In genomic region chr18:76348267-76349066, GRCh38 we compare ENCODE assay signal across 11 cellular contexts.
DNase-seq lines count a peak whose midpoint lies in the region; ATAC-seq, FAIRE-seq and TF ChIP-seq lines count a peak whose summit lies in the region.
"Had no signal": no experiment of that assay in that cellular context is flagged by ENCODE, and none has a peak within 500 bp of the region (broad histone marks: within the 10 kb centered on the region; RNA-seq: fewer than 3 reads in every experiment).

No MANE protein-coding gene starts in this region.

- H3K4me1 ChIP-seq in OCI-LY3 (ENCODE audit: low read length): peaks cover 3% of the 10 kb centered on the region; the same call in 1 of the 2 replicates

- DNase-seq in DMS79 treated with DMSO at 0.1 percent for 48 hours (lab: John Stamatoyannopoulos, UW) (peak; percentile 25), DMS79 (lab: John Stamatoyannopoulos, UW) (no peak), glutamatergic neuron (no peak), erythroblast (lab: John Stamatoyannopoulos, UW) (no peak), urothelium cell line (ENCODE audit: low spot score) (no peak)
- DNase-seq in stimulated activated naive B cell treated with anti-CD40 and anti-IgM and Interleukin-4, amounts not matched to agents 10 μg/mL and 1 μg/mL and 100 μg/mL, for 72 hours: no peak
- no peak for DNase-seq in activated T-cell treated with anti-CD3 and anti-CD28 coated beads, Interleukin-2, amount 50 U/mL, for 24 hours

- no peak for FAIRE-seq in urothelium cell line (lab: Jason Lieb, UNC)
- FAIRE-seq: HTR-8/SVneo had no signal

- TF ChIP-seq CTCF in OCI-LY3 (IDR thresholded peaks at IDR 0.05; ENCODE audit: low read depth, low read length) (no peak), glutamatergic neuron (IDR thresholded peaks at IDR 0.05; ENCODE audit: partially characterized antibody, unreplicated experiment) (no peak)

- H3K27me3 Mint-ChIP-seq in glutamatergic neuron (ENCODE audit: unreplicated experiment): peaks cover 2% of the 10 kb centered on the region
- H3K27me3 Mint-ChIP-seq in stimulated activated naive B cell treated with anti-CD40 and anti-IgM and Interleukin-4, amounts not matched to agents 10 μg/mL and 1 μg/mL and 100 μg/mL, for 72 hours: peaks cover 4 to 13% of the 10 kb centered on the region in 2 donors
- peaks cover 6% of the 10 kb centered on the region for H3K27me3 Mint-ChIP-seq in activated T-cell treated with anti-CD3 and anti-CD28 coated beads, Interleukin-2, amount 50 U/mL, for 24 hours

- H3K36me3 Mint-ChIP-seq in glutamatergic neuron (ENCODE audit: unreplicated experiment): peaks cover 5% of the 10 kb centered on the region
- H3K36me3 Mint-ChIP-seq in stimulated activated naive B cell treated with anti-CD40 and anti-IgM and Interleukin-4, amounts not matched to agents 10 μg/mL and 1 μg/mL and 100 μg/mL, for 72 hours: peaks cover 6% of the 10 kb centered on the region in 2 donors
- no peaks in the 10 kb centered on the region for H3K36me3 Mint-ChIP-seq in activated T-cell treated with anti-CD3 and anti-CD28 coated beads, Interleukin-2, amount 50 U/mL, for 24 hours (ENCODE audit: low read depth)
- H3K36me3 Mint-ChIP-seq: activated CD4-positive, alpha-beta memory T cell treated with anti-CD3 and anti-CD28 coated beads for 36 hours had no signal

- peak overlapping the region; percentile 20 for H3K4me3 Mint-ChIP-seq in glutamatergic neuron (ENCODE audit: unreplicated experiment)
- peak overlapping the region in 1 of 2 donors; percentile 6 for H3K4me3 Mint-ChIP-seq in stimulated activated naive B cell treated with anti-CD40 and anti-IgM and Interleukin-4, amounts not matched to agents 10 μg/mL and 1 μg/mL and 100 μg/mL, for 72 hours
- H3K4me3 Mint-ChIP-seq in activated T-cell treated with anti-CD3 and anti-CD28 coated beads, Interleukin-2, amount 50 U/mL, for 24 hours: no peak overlapping the region
- H3K4me3 Mint-ChIP-seq: activated CD4-positive, alpha-beta memory T cell treated with anti-CD3 and anti-CD28 coated beads for 36 hours had no signal

- H3K9me3 Mint-ChIP-seq in glutamatergic neuron (ENCODE audit: unreplicated experiment): peaks cover 6% of the 10 kb centered on the region
- peaks cover 1 to 3% of the 10 kb centered on the region in 2 donors for H3K9me3 Mint-ChIP-seq in stimulated activated naive B cell treated with anti-CD40 and anti-IgM and Interleukin-4, amounts not matched to agents 10 μg/mL and 1 μg/mL and 100 μg/mL, for 72 hours
- H3K9me3 Mint-ChIP-seq in activated T-cell treated with anti-CD3 and anti-CD28 coated beads, Interleukin-2, amount 50 U/mL, for 24 hours: peaks cover under 1% of the 10 kb centered on the region

- no peak overlapping the region for H3K27ac ChIP-seq in OCI-LY3 (ENCODE audit: low read length)
- H3K27ac ChIP-seq: 22Rv1 had no signal

- no peak for ATAC-seq in stimulated activated naive B cell treated with anti-CD40 and anti-IgM and Interleukin-4, amounts not matched to agents 10 μg/mL and 1 μg/mL and 100 μg/mL, for 72 hours (replicated peaks)

- H3K4me3 ChIP-seq in OCI-LY3 (ENCODE audit: low read length): peak overlapping the region; percentile 72

- no peaks in the 10 kb centered on the region for H3K9me3 ChIP-seq in OCI-LY3 (ENCODE audit: insufficient read depth, low read length)

- TF ChIP-seq POLR2A in erythroblast (IDR thresholded peaks at IDR 0.05; ENCODE audit: low read length): no peak

- H3K79me2 ChIP-seq in OCI-LY3 (ENCODE audit: low read length): no peaks in the 10 kb centered on the region

- no peak overlapping the region for H3K9ac ChIP-seq in OCI-LY3 (ENCODE audit: low read length)

- H3K27ac Mint-ChIP-seq in glutamatergic neuron (ENCODE audit: unreplicated experiment): no peak overlapping the region
- peak overlapping the region; percentile 52 for H3K27ac Mint-ChIP-seq in stimulated activated naive B cell treated with anti-CD40 and anti-IgM and Interleukin-4, amounts not matched to agents 10 μg/mL and 1 μg/mL and 100 μg/mL, for 72 hours
- H3K27ac Mint-ChIP-seq in activated T-cell treated with anti-CD3 and anti-CD28 coated beads, Interleukin-2, amount 50 U/mL, for 24 hours: no peak overlapping the region
- H3K27ac Mint-ChIP-seq: activated CD4-positive, alpha-beta memory T cell treated with anti-CD3 and anti-CD28 coated beads for 36 hours had no signal

- H3K36me3 ChIP-seq in OCI-LY3 (replicated peaks; ENCODE audit: low read depth, low read length): no peaks in the 10 kb centered on the region

- H3K4me1 Mint-ChIP-seq in glutamatergic neuron (ENCODE audit: low read depth, unreplicated experiment): peaks cover 6% of the 10 kb centered on the region
- H3K4me1 Mint-ChIP-seq in stimulated activated naive B cell treated with anti-CD40 and anti-IgM and Interleukin-4, amounts not matched to agents 10 μg/mL and 1 μg/mL and 100 μg/mL, for 72 hours: peaks cover 10 to 11% of the 10 kb centered on the region in 2 donors
- peaks cover 7% of the 10 kb centered on the region for H3K4me1 Mint-ChIP-seq in activated T-cell treated with anti-CD3 and anti-CD28 coated beads, Interleukin-2, amount 50 U/mL, for 24 hours (ENCODE audit: low read depth)

- H4K20me1 ChIP-seq in OCI-LY3 (ENCODE audit: insufficient read depth, low read length): no peaks in the 10 kb centered on the region

- peak overlapping the region; percentile 70 for H3K4me2 ChIP-seq in OCI-LY3 (ENCODE audit: low read length)

- peak overlapping the region; percentile 66; the same call in 1 of the 2 replicates for H2AFZ ChIP-seq in OCI-LY3 (ENCODE audit: low read depth, low read length)

- no peaks in the 10 kb centered on the region for H3K27me3 ChIP-seq in OCI-LY3 (ENCODE audit: low read depth, low read length)
